ENCODE assay signal across 1 cellular context in genomic region chr9:135759676-135760300, GRCh38.
TF ChIP-seq lines count a peak whose summit lies in the region.

No MANE protein-coding gene starts in this region.

TF ChIP-seq in HepG2, 621 proteins besides CTCF, POLR2A, EP300 and RAD21:
- TF ChIP-seq CREB1 (IDR thresholded peaks at IDR 0.05) (peak; percentile 98), CREB1 (CRISPR knock-in tag; IDR thresholded peaks at IDR 0.05) (no peak), TBL1XR1 (IDR thresholded peaks at IDR 0.05; ENCODE audit: borderline replicate concordance, low read length, partially characterized antibody) (no peak), ATF7 (IDR thresholded peaks at IDR 0.05) (peak; percentile 91), ATF7 (CRISPR knock-in tag; IDR thresholded peaks at IDR 0.05) (no peak)
TF ChIP-seq in HepG2: peak in this region for 2.
